Comparison of ENCODE assay signal across 8 cellular contexts in the genomic region with DNA sequence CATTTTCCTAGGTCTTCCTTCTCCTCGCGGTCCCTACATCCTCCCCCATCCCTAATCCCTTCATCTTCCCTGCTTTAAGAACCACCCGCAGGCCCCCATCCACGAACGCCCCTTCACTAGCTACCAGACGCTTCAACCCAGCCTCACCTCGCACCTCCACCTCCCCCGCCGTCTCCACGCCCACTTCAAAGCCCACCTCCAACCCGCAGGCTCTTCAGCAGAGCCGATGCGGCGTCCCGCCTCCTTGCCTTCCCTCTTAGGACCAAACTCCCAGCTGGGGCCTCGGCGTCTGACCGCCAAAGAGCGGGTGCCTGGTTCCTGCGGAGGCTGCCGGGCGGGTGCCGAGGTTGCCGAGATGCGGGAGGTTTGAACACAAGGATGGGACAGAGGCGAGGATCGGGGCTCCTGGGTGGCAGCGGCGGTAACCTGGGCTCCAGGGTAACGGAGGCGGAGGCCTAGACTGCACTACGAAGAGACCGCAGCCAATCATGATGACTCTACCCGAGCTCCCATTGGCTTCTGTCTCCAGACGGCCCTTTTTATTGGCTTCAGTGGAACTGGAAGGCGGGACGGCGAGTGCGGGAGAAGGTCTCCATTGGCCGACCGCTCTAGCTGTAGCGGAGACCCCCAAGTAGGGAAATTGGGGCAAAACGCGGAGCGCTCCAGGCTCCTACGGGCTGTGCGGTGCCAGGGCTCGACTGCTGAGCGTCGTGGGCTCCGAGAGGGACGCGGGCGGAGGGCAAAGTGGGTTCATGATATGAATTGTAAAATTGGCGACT. TPM values are rescaled to one million over a fixed set of nuclear protein-coding genes. Genes with fewer than 3 reads are reported as not detected.
A peak's percentile ranks its signal among the peaks of the same experiment; 100 is the strongest.
DNase-seq lines count a peak whose midpoint lies in the region; ATAC-seq and TF ChIP-seq lines count a peak whose summit lies in the region.

A gene (minus strand): TSS at position 462 of the 779 bp plus-strand sequence. CDS start 18,536 bp downstream, outside the sequence.

- TF ChIP-seq CTCF in OCI-LY7 (conservative IDR thresholded peaks at IDR 0.05; ENCODE audit: low read length) (no peak), esophagus squamous epithelium (IDR thresholded peaks at IDR 0.05) (no peak)

- no peak within 1 kb of the TSS for H3K27ac Mint-ChIP-seq in activated T-cell treated with anti-CD3 and anti-CD28 coated beads, Interleukin-2, amount 50 U/mL, for 24 hours

- H3K4me2 ChIP-seq in OCI-LY7 (ENCODE audit: low read length), result peak within 1 kb of the TSS; percentile 74

- H3K9ac ChIP-seq in mucosa of stomach (ENCODE audit: low read length), result peak within 1 kb of the TSS; percentile 76

- TF ChIP-seq POLR2A in esophagus squamous epithelium (IDR thresholded peaks at IDR 0.05), result peak in 2 of 4 donors; percentile 36 to 50

- POLR2A ChIA-PET in OCI-LY7 (lab: Charles Lee), result interaction anchor here (0.6 to 2.4 kb wide), 8 partner anchors 9 to 670 kb away, joined by 3 to 10 read pairs (median 4); a partner anchor contains a TSS

- no peaks in the 10 kb centered on the region for H3K4me1 Mint-ChIP-seq in activated T-cell treated with anti-CD3 and anti-CD28 coated beads, Interleukin-2, amount 50 U/mL, for 24 hours (ENCODE audit: low read depth)

- H3K36me3 ChIP-seq in OCI-LY7 (ENCODE audit: insufficient read depth, low read length) (no peaks in the 10 kb centered on the region), esophagus squamous epithelium (peaks cover 0 to 9% (median 0%) of the 10 kb centered on the region in 3 donors), mucosa of stomach (ENCODE audit: control insufficient read depth, insufficient read depth, low read length) (no peaks in the 10 kb centered on the region)

- intact Hi-C loops in OCI-LY7 (cut with micrococcal nuclease; ENCODE audit: unreplicated experiment) (loop anchor here (2.0 to 5.0 kb wide), 3 partner anchors 304 to 670 kb away; a partner anchor contains a TSS), esophagus squamous epithelium (cut with DNase I) (no loop called here)

- no peaks in the 10 kb centered on the region for H3K79me2 ChIP-seq in OCI-LY7 (ENCODE audit: insufficient read depth, low read depth, low read length)

- no peaks in the 10 kb centered on the region for H3K9me3 Mint-ChIP-seq in activated T-cell treated with anti-CD3 and anti-CD28 coated beads, Interleukin-2, amount 50 U/mL, for 24 hours

- BruUV-seq in OCI-LY7 (replicated peaks; lab: Mats Ljungman, UMichigan), result no TSS peak

- H3K9me3 ChIP-seq in OCI-LY7 (ENCODE audit: low read length), result no peaks in the 10 kb centered on the region
- H3K9me3 ChIP-seq in esophagus squamous epithelium, result no peaks in the 10 kb centered on the region
- no peaks in the 10 kb centered on the region for H3K9me3 ChIP-seq in mucosa of stomach (ENCODE audit: control insufficient read depth, low read length)

- H3K36me3 Mint-ChIP-seq in activated T-cell treated with anti-CD3 and anti-CD28 coated beads, Interleukin-2, amount 50 U/mL, for 24 hours (ENCODE audit: low read depth), result no peaks in the 10 kb centered on the region

- H3K4me3 Mint-ChIP-seq in activated T-cell treated with anti-CD3 and anti-CD28 coated beads, Interleukin-2, amount 50 U/mL, for 24 hours, result no peak within 1 kb of the TSS

- CTCF ChIA-PET in OCI-LY7 (lab: Charles Lee; ENCODE audit: unreplicated experiment), result no interaction called here

- peaks cover 10% of the 10 kb centered on the region for H3K27me3 Mint-ChIP-seq in activated T-cell treated with anti-CD3 and anti-CD28 coated beads, Interleukin-2, amount 50 U/mL, for 24 hours

- H4K20me1 ChIP-seq in OCI-LY7 (ENCODE audit: insufficient read depth, low read length), result no peaks in the 10 kb centered on the region

- no peaks in the 10 kb centered on the region for H3K9me2 ChIP-seq in OCI-LY7 (ENCODE audit: insufficient read depth, low read length)

- H3K27ac ChIP-seq in OCI-LY7 (ENCODE audit: low read depth, low read length, poor library complexity, severe bottlenecking), result no peak within 1 kb of the TSS
- peak within 1 kb of the TSS; percentile 89 to 96 (median 89) for H3K27ac ChIP-seq in esophagus squamous epithelium

- 1 to 3% methylated on average over 27 to 30 of the region's 55 CpGs for WGBS in esophagus squamous epithelium, 2 donors

- peak; percentile 100 for ATAC-seq in GM21447 (IDR thresholded peaks at IDR 0.05; ENCODE audit: unreplicated experiment)

- DNase-seq in DMS 273 treated with DMSO at 0.1 percent for 48 hours (lab: John Stamatoyannopoulos, UW) (peak; percentile 97), HUDEP-2 (lab: John Stamatoyannopoulos, UW; ENCODE audit: unreplicated experiment in 76 of 76) (peak in 75 of 76 experiments; percentile 67 to 98 (median 91)), OCI-LY7 (ENCODE audit: low spot score) (peak; percentile 96), esophagus squamous epithelium (lab: John Stamatoyannopoulos, UW) (peak; percentile 73)
- DNase-seq in activated T-cell treated with anti-CD3 and anti-CD28 coated beads, Interleukin-2, amount 50 U/mL, for 24 hours, result peak; percentile 84
- peak; percentile 51 to 66 for DNase-seq in stimulated activated CD8-positive, alpha-beta memory T cell treated with anti-CD3 and anti-CD28 coated beads, Interleukin-4, amount 100 ng/mL, for 4 hours (ENCODE audit: low read depth in 2 of 2, low spot score in 1 of 2)

- peak within 1 kb of the TSS; percentile 95 for H2AFZ ChIP-seq in OCI-LY7 (ENCODE audit: low read length)

- H3K4me1 ChIP-seq in OCI-LY7 (ENCODE audit: insufficient read depth, low read length, poor library complexity, severe bottlenecking), result peaks cover 14% of the 10 kb centered on the region
- peaks cover 0 to 27% (median 0%) of the 10 kb centered on the region in 3 donors for H3K4me1 ChIP-seq in esophagus squamous epithelium
- H3K4me1 ChIP-seq in mucosa of stomach (ENCODE audit: control insufficient read depth, insufficient read depth, low read length), result no peaks in the 10 kb centered on the region

- no peaks in the 10 kb centered on the region for H3K27me3 ChIP-seq in esophagus squamous epithelium
- H3K27me3 ChIP-seq in mucosa of stomach (ENCODE audit: control insufficient read depth, insufficient read depth, low read length), result no peaks in the 10 kb centered on the region

- H3K4me3 ChIP-seq in OCI-LY7 (ENCODE audit: low read depth, low read length, poor library complexity, severe bottlenecking) (peak within 1 kb of the TSS; percentile 69), esophagus squamous epithelium (peak within 1 kb of the TSS; percentile 54 to 83 (median 68)), mucosa of stomach (ENCODE audit: low read length) (peak within 1 kb of the TSS; percentile 80)

RNA-seq across cellular contexts. Expression of the gene that starts here (rescaled TPM):
- total RNA-seq in OCI-LY7 (2014; rRNA removed; shearing (Covaris generic)), result 0.77 and 1.3 TPM in 2 replicates
- total RNA-seq in OCI-LY7 (2022) (2.0 and 2.4 TPM in 2 replicates), esophagus squamous epithelium (1 to 10 TPM; 1.2 to 3.6 (median 2.4) TPM)
